1 cellular context compared by ENCODE assay signal in the genomic region with DNA sequence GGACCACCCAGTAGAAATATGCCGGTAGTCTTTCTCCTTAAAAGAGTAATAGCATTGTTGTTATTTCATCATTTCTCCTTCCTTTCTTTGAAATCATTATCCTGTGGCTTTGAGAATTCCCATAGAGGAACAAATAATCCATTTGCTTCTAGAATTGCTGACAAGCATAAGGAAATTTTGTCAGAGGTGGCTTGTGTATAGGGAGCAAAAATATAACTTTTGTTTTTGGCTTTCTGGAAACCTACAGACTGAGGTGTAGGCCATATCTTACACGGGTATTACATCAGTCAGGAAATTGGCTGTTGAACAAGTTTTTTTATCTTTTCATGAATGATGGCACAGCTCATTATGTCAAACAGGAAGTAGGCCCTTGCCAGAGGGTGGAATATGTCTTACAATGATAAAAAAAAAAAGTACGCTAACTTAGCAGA.
TF ChIP-seq lines count a peak whose summit lies in the region.

No MANE protein-coding gene starts in this region.

TF ChIP-seq in H1, 55 proteins besides CTCF, POLR2A, EP300 and RAD21 (continued from another document):
- TF ChIP-seq BCL11A (IDR thresholded peaks at IDR 0.05; ENCODE audit: low read depth in 2 of 2, low read length in 2 of 2) = no peak
- no peak for TF ChIP-seq NRF1 (IDR thresholded peaks at IDR 0.05; ENCODE audit: low read depth, low read length)
TF ChIP-seq in H1: peak in this region for 0.
